In the genomic region with DNA sequence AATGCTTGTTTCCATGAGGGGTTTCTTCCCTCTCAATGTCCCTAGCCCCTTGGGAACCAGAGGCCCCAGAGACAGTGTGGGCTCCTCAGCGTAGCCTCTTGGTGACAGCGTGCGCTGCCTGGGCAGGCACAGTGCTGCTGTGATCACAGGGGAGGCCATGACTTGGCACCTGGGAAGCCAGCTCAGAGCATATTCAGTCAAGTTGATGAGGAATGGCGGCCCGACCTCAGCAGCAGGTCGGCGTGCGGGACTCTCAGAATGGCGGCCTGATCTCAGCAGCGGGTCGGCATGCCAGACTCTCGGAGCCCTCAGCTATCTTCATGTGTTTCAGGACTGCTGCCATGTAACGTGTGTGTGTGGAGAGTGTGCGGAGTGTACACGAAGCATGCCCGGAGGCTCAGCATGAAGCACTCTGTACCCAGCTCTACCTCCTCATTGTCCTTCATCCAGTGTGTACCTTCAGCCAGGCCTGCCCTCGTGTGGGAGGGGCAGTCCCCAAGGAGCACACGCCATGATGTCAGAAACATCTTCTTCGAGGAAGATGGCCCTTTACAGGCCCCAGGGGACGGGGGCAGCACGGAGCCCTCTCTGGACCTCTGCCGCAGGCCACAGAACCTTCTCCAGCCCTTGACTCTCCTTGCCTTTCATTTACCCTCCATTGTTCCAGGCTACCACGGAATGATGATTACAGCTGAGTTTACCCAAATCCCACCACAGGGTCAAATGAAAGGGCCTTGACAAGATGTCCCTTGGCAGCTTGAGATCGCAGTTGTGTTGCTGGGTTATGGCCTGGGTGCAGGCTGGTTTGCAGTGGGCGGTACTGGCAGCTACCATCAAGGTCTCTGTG, we compare ENCODE assay signal across 15 cellular contexts.
"Had no signal": no experiment of that assay in that cellular context is flagged by ENCODE, and none has a peak within 500 bp of the region (broad histone marks: within the 10 kb centered on the region; RNA-seq: fewer than 3 reads in every experiment).

No MANE protein-coding gene starts in this region.

- ATAC-seq: activated CD4-positive, CD25-positive, alpha-beta regulatory T cell treated with anti-CD3 and anti-CD28 coated beads, Interleukin-2, amount 50 U/mL, for 24 hours; SK-N-SH treated with all-trans-retinoic acid at 6 μM for 48 hours; stimulated activated memory B cell treated with anti-CD40 and anti-IgM and Interleukin-4, amounts not matched to agents 10 μg/mL and 1 μg/mL and 100 μg/mL, for 72 hours had no signal

- H3K4me2 ChIP-seq: hepatocyte had no signal

- H3K27ac Mint-ChIP-seq: nephron progenitor cell; stimulated activated memory B cell treated with anti-CD40 and anti-IgM and Interleukin-4, amounts not matched to agents 10 μg/mL and 1 μg/mL and 100 μg/mL, for 72 hours had no signal

- H3K4me3 ChIP-seq: cardiac muscle cell, esophagus squamous epithelium, hepatocyte, ovary, transverse colon had no signal

- H3K27me3 Mint-ChIP-seq: stimulated activated memory B cell treated with anti-CD40 and anti-IgM and Interleukin-4, amounts not matched to agents 10 μg/mL and 1 μg/mL and 100 μg/mL, for 72 hours had no signal

- H3K9me3 ChIP-seq: esophagus squamous epithelium, ovary, transverse colon had no signal

- H3K36me3 ChIP-seq: ovary had no signal

- H3K4me3 Mint-ChIP-seq: nephron progenitor cell; stimulated activated memory B cell treated with anti-CD40 and anti-IgM and Interleukin-4, amounts not matched to agents 10 μg/mL and 1 μg/mL and 100 μg/mL, for 72 hours had no signal

- H3K4me1 ChIP-seq: esophagus squamous epithelium, transverse colon had no signal

- H3K4me1 Mint-ChIP-seq: nephron progenitor cell had no signal

- FAIRE-seq: colon had no signal

- DNase-seq: activated T-cell treated with anti-CD3 and anti-CD28 coated beads, Interleukin-2, amount 50 U/mL, for 1 hour; esophagus squamous epithelium; nephron progenitor cell; stimulated activated CD4-positive, alpha-beta T cell treated with anti-CD3 and anti-CD28 coated beads, Interleukin-12 subunit alpha, Interleukin-12 subunit beta, amount 100 ng/mL, for 4 hours; stimulated activated CD4-positive, alpha-beta T cell treated with anti-CD3 and anti-CD28 coated beads, Interleukin-2, amount 100 ng/mL, for 24 hours; T-helper 1 cell; T1000; transverse colon had no signal

- H3K27ac ChIP-seq: cardiac muscle cell, esophagus squamous epithelium, hepatocyte, transverse colon had no signal

- H3K27me3 ChIP-seq: cardiac muscle cell, esophagus squamous epithelium, hepatocyte, ovary, transverse colon had no signal

- H2AFZ ChIP-seq: hepatocyte had no signal
